In genomic region chr14:67940894-67941455, GRCh38 we compare ENCODE assay signal across 10 cellular contexts.
A peak's percentile ranks its signal among the peaks of the same experiment; 100 is the strongest.
DNase-seq lines count a peak whose midpoint lies in the region; ATAC-seq and TF ChIP-seq lines count a peak whose summit lies in the region.
"Had no signal": no experiment of that assay in that cellular context is flagged by ENCODE, and none has a peak within 500 bp of the region (broad histone marks: within the 10 kb centered on the region; RNA-seq: fewer than 3 reads in every experiment).

No MANE protein-coding gene starts in this region.

- H3K4me3 Mint-ChIP-seq in Caco-2 (ENCODE audit: unreplicated experiment), result no peak overlapping the region
- H3K4me3 Mint-ChIP-seq: IgD-negative memory B cell had no signal

- H3K9me3 Mint-ChIP-seq in Caco-2 (ENCODE audit: unreplicated experiment), result no peaks in the 10 kb centered on the region
- H3K9me3 Mint-ChIP-seq: IgD-negative memory B cell had no signal

- WGBS in SK-N-SH (ENCODE audit: low lambda C conversion rate), result 27% methylated on average over 3 of the region's 3 CpGs
- WGBS in prostate gland, result 4% methylated on average over 3 of the region's 3 CpGs

- peak overlapping the region; percentile 7 for H3K27ac Mint-ChIP-seq in Caco-2 (ENCODE audit: unreplicated experiment)
- H3K27ac Mint-ChIP-seq: IgD-negative memory B cell had no signal

- H3K4me2 ChIP-seq in SK-N-SH, result peak overlapping the region; percentile 42; the same call in 1 of the 2 replicates

- H3K36me3 Mint-ChIP-seq in Caco-2 (ENCODE audit: insufficient read depth, unreplicated experiment), result no peaks in the 10 kb centered on the region

- ATAC-seq in foreskin keratinocyte (no peak), GM19395 (IDR thresholded peaks at IDR 0.05; ENCODE audit: unreplicated experiment) (no peak), HG02973 (IDR thresholded peaks at IDR 0.05; ENCODE audit: unreplicated experiment) (no peak)

- peak overlapping the region; percentile 54; the same call in 1 of the 2 replicates for H2AFZ ChIP-seq in SK-N-SH (ENCODE audit: low read depth)

- TF ChIP-seq POLR2A in prostate gland (IDR thresholded peaks at IDR 0.05), result no peak

- no peaks in the 10 kb centered on the region for H3K9me3 ChIP-seq in Caco-2
- H3K9me3 ChIP-seq in SK-N-SH, result no peaks in the 10 kb centered on the region
- no peaks in the 10 kb centered on the region for H3K9me3 ChIP-seq in prostate gland
- H3K9me3 ChIP-seq: neutrophil had no signal

- peak in 1 of 2 experiments; percentile 52; a peak in 1 of 4 replicates for TF ChIP-seq EP300 in SK-N-SH (IDR thresholded peaks at IDR 0.05; ENCODE audit: borderline replicate concordance in 1 of 2, low read depth in 1 of 2, low read length in 1 of 2)

- H3K4me3 ChIP-seq in Caco-2 (ENCODE audit: low read depth, low read length) (no peak overlapping the region), SK-N-SH (ENCODE audit: low read depth in 2 of 2, low read length in 1 of 2) (no peak overlapping the region), prostate gland (no peak overlapping the region)

- CTCF ChIA-PET in Caco-2 (lab: Charles Lee), result interaction anchor here (0.8 to 0.9 kb wide), 2 partner anchors 40 to 58 kb away, joined by 3 read pairs; no protein-coding TSS in a partner anchor
- CTCF ChIA-PET in SK-N-SH (lab: Yijun Ruan, JAX), result interaction anchor here (1.3 to 6.3 kb wide), 6 partner anchors 7 to 876 kb away, joined by 3 to 55 read pairs (median 6); no protein-coding TSS in a partner anchor

- H4K20me1 ChIP-seq in SK-N-SH (ENCODE audit: insufficient read depth), result no peaks in the 10 kb centered on the region

- H3K4me1 ChIP-seq in Caco-2 (peaks cover 23% of the 10 kb centered on the region), SK-N-SH (ENCODE audit: control insufficient read depth in 1 of 2, insufficient read depth in 2 of 2, low read depth in 1 of 2, low read length in 1 of 2) (peaks cover 0 to 34% of the 10 kb centered on the region in 2 experiments; a peak in 3 of 4 replicates), foreskin keratinocyte (peaks cover 27% of the 10 kb centered on the region), prostate gland (replicated peaks) (peaks cover 16% of the 10 kb centered on the region)

- H3K9me2 ChIP-seq in SK-N-SH, result no peaks in the 10 kb centered on the region

- 0 out of 2 replicates have a peak, but pooled peaks cover 2% of the 10 kb centered on the region for H3K79me2 ChIP-seq in SK-N-SH (ENCODE audit: insufficient read depth)

- POLR2A ChIA-PET in Caco-2 (lab: Charles Lee), result no interaction called here
- POLR2A ChIA-PET in SK-N-SH (lab: Yijun Ruan, JAX), result no interaction called here

- H3K27ac ChIP-seq in SK-N-SH (ENCODE audit: low read depth in 2 of 2, low read length in 1 of 2), result peak overlapping the region; percentile 81 to 91
- H3K27ac ChIP-seq in foreskin keratinocyte, result no peak overlapping the region
- peak overlapping the region; percentile 84 to 88 for H3K27ac ChIP-seq in prostate gland
- H3K27ac ChIP-seq: neutrophil had no signal

- no peaks in the 10 kb centered on the region for H3K27me3 ChIP-seq in Caco-2 (replicated peaks; ENCODE audit: control insufficient read depth, insufficient read depth, low read length)
- H3K27me3 ChIP-seq in SK-N-SH (ENCODE audit: insufficient read depth), result no peaks in the 10 kb centered on the region
- H3K27me3 ChIP-seq in foreskin keratinocyte, result no peaks in the 10 kb centered on the region
- H3K27me3 ChIP-seq in prostate gland (replicated peaks; ENCODE audit: insufficient read depth), result no peaks in the 10 kb centered on the region
- H3K27me3 ChIP-seq: neutrophil had no signal

- H3K4me1 Mint-ChIP-seq in Caco-2 (ENCODE audit: low read depth, unreplicated experiment), result peaks cover 27% of the 10 kb centered on the region

- 0 out of 2 replicates have a peak overlapping the region, but pooled peaks have one; percentile 13 for H3K9ac ChIP-seq in SK-N-SH

- no TSS peak for BruUV-seq in Caco-2 (replicated peaks; lab: Mats Ljungman, UMichigan)

- peaks cover 13% of the 10 kb centered on the region for H3F3A ChIP-seq in SK-N-SH (replicated peaks; ENCODE audit: insufficient read depth)

- intact Hi-C loops in Caco-2 (cut with micrococcal nuclease; ENCODE audit: unreplicated experiment), result loop anchor here (5.0 kb wide), 1 partner anchor 491 kb away; no protein-coding TSS in a partner anchor
- intact Hi-C loops in prostate gland (cut with DNase I), result loop anchor here (5.0 to 10.0 kb wide), 2 partner anchors 306 to 584 kb away; no protein-coding TSS in a partner anchor

- TF ChIP-seq CTCF in Caco-2 (IDR thresholded peaks at IDR 0.05; ENCODE audit: insufficient read depth in 1 of 2, low read depth in 1 of 2, low read length in 1 of 2, severe bottlenecking in 1 of 2, unreplicated experiment in 1 of 2) (no peak), SK-N-SH (IDR thresholded peaks at IDR 0.05) (no peak), foreskin keratinocyte (conservative IDR thresholded peaks at IDR 0.05) (no peak), prostate gland (IDR thresholded peaks at IDR 0.05) (peak in 1 of 4 experiments; percentile 12)

- H3K36me3 ChIP-seq in Caco-2 (ENCODE audit: control insufficient read depth, insufficient read depth, low read length), result no peaks in the 10 kb centered on the region
- H3K36me3 ChIP-seq in SK-N-SH (replicated peaks in 1 of 2; ENCODE audit: control insufficient read depth in 1 of 2, insufficient read depth in 2 of 2, low read length in 1 of 2), result no peaks in the 10 kb centered on the region
- H3K36me3 ChIP-seq in prostate gland, result no peaks in the 10 kb centered on the region
- H3K36me3 ChIP-seq: neutrophil had no signal

- H3K27me3 Mint-ChIP-seq in Caco-2 (ENCODE audit: insufficient read depth, unreplicated experiment), result no peaks in the 10 kb centered on the region
- H3K27me3 Mint-ChIP-seq: IgD-negative memory B cell had no signal

- no peak for DNase-seq in Caco-2
- DNase-seq in SK-N-SH, result no peak
- peak; percentile 34 to 63 for DNase-seq in foreskin keratinocyte
- DNase-seq in prostate gland (ENCODE audit: low spot score), result peak; percentile 65
- no peak for DNase-seq in NOMO-1 treated with DMSO at 0.1 percent for 48 hours (lab: John Stamatoyannopoulos, UW; ENCODE audit: unreplicated experiment)
- DNase-seq in NCI-H1048 (lab: John Stamatoyannopoulos, UW), result no peak

- no peak for TF ChIP-seq RAD21 in SK-N-SH (IDR thresholded peaks at IDR 0.05; ENCODE audit: low read length)

TF ChIP-seq in SK-N-SH, 30 proteins besides CTCF, POLR2A, EP300 and RAD21:
- TF ChIP-seq RFX5 (IDR thresholded peaks at IDR 0.05; ENCODE audit: low read length) (no peak), REST (IDR thresholded peaks at IDR 0.05; ENCODE audit: low read depth, low read length) (no peak), NFIC (IDR thresholded peaks at IDR 0.05; ENCODE audit: borderline replicate concordance) (peak; percentile 52; the same call in 1 of the 2 replicates), FOXM1 (IDR thresholded peaks at IDR 0.05; ENCODE audit: low read depth) (0 out of 2 replicates have a peak, but pooled peaks have one; percentile 22), NRF1 (IDR thresholded peaks at IDR 0.05; ENCODE audit: low read depth, low read length) (no peak), SMC3 (IDR thresholded peaks at IDR 0.05; ENCODE audit: low read depth, low read length) (no peak), USF1 (IDR thresholded peaks at IDR 0.05; ENCODE audit: borderline replicate concordance, low read depth) (peak; percentile 45; the same call in 1 of the 2 replicates), PBX3 (IDR thresholded peaks at IDR 0.05) (no peak), MEF2A (IDR thresholded peaks at IDR 0.05; ENCODE audit: borderline replicate concordance, low read depth) (0 out of 2 replicates have a peak, but pooled peaks have one; percentile 23), TCF12 (IDR thresholded peaks at IDR 0.05) (peak; percentile 71; the same call in 1 of the 2 replicates)

Comparison
In these comparisons a context has a peak if more than half of its experiments do, and no peak if none do; other contexts are left out.
1. DNase-seq: peak in foreskin keratinocyte (2 of 2) and prostate gland (single experiment); none in Caco-2 (0 of 2), SK-N-SH (single experiment), NOMO-1 treated with DMSO at 0.1 percent for 48 hours (single experiment) and NCI-H1048 (single experiment).